11 cellular contexts compared by ENCODE assay signal in genomic region chr9:121652838-121653231, GRCh38. TPM values are rescaled to one million over a fixed set of nuclear protein-coding genes. Genes with fewer than 3 reads are reported as not detected.
DNase-seq lines count a peak whose midpoint lies in the region; ATAC-seq and TF ChIP-seq lines count a peak whose summit lies in the region.
"Had no signal": no experiment of that assay in that cellular context is flagged by ENCODE, and none has a peak within 500 bp of the region (broad histone marks: within the 10 kb centered on the region; RNA-seq: fewer than 3 reads in every experiment).

No MANE protein-coding gene starts in this region.

- WGBS in body of pancreas, 2 donors = 37 to 50% methylated on average over 2 of the region's 2 CpGs
- 13 to 24% methylated on average over 2 of the region's 2 CpGs for WGBS in sigmoid colon, 2 donors

- no peaks in the 10 kb centered on the region for H3K9me3 Mint-ChIP-seq in Caco-2 (ENCODE audit: unreplicated experiment)
- H3K9me3 Mint-ChIP-seq in activated CD8-positive, alpha-beta T cell treated with anti-CD3 and anti-CD28 coated beads for 36 hours = no peaks in the 10 kb centered on the region
- H3K9me3 Mint-ChIP-seq: HFFc6; naive thymus-derived CD8-positive, alpha-beta T cell had no signal

- no peak for TF ChIP-seq EP300 in sigmoid colon (IDR thresholded peaks at IDR 0.05)

- no TSS peak for BruUV-seq in Caco-2 (replicated peaks; lab: Mats Ljungman, UMichigan)

- H3K27ac ChIP-seq in body of pancreas = peak overlapping the region in 3 of 4 donors; percentile 62 to 70 (median 63)
- H3K27ac ChIP-seq in left lung = no peak overlapping the region
- H3K27ac ChIP-seq in sigmoid colon = peak overlapping the region; percentile 20 to 71 (median 66)

- ATAC-seq in body of pancreas (no peak), left lung (no peak), GM19397 (IDR thresholded peaks at IDR 0.05; ENCODE audit: unreplicated experiment) (no peak)
- no peak for ATAC-seq in activated CD8-positive, alpha-beta T cell treated with anti-CD3 and anti-CD28 coated beads for 36 hours
- ATAC-seq: naive thymus-derived CD8-positive, alpha-beta T cell had no signal

- intact Hi-C loops in Caco-2 (cut with micrococcal nuclease; ENCODE audit: unreplicated experiment) (loop anchor here (5.0 kb wide), 2 partner anchors 34 to 84 kb away; no protein-coding TSS in a partner anchor), body of pancreas (cut with DNase I) (no loop called here), left lung (cut with DNase I) (no loop called here), sigmoid colon (cut with DNase I) (no loop called here)
- intact Hi-C loops in activated CD8-positive, alpha-beta T cell treated with anti-CD3 and anti-CD28 coated beads for 36 hours (cut with micrococcal nuclease) = no loop called here

- H3K36me3 ChIP-seq in Caco-2 (ENCODE audit: control insufficient read depth, insufficient read depth, low read length) = peaks cover 2% of the 10 kb centered on the region
- no peaks in the 10 kb centered on the region for H3K36me3 ChIP-seq in body of pancreas (replicated peaks in 1 of 2; ENCODE audit: insufficient read depth in 1 of 2, low read depth in 2 of 2)
- no peaks in the 10 kb centered on the region for H3K36me3 ChIP-seq in left lung
- H3K36me3 ChIP-seq in sigmoid colon = no peaks in the 10 kb centered on the region

- TF ChIP-seq CTCF in Caco-2 (IDR thresholded peaks at IDR 0.05; ENCODE audit: insufficient read depth in 1 of 2, low read depth in 1 of 2, low read length in 1 of 2, severe bottlenecking in 1 of 2, unreplicated experiment in 1 of 2) (no peak), body of pancreas (IDR thresholded peaks at IDR 0.05) (no peak), left lung (IDR thresholded peaks at IDR 0.05) (no peak), sigmoid colon (IDR thresholded peaks at IDR 0.05) (no peak)
- TF ChIP-seq CTCF in activated CD8-positive, alpha-beta T cell treated with anti-CD3 and anti-CD28 coated beads for 36 hours (IDR thresholded peaks at IDR 0.05) = no peak

- TF ChIP-seq POLR2A in body of pancreas (IDR thresholded peaks at IDR 0.05) = no peak
- no peak for TF ChIP-seq POLR2A in sigmoid colon (IDR thresholded peaks at IDR 0.05)

- H3K9me3 ChIP-seq in Caco-2 (no peaks in the 10 kb centered on the region), body of pancreas (no peaks in the 10 kb centered on the region), left lung (no peaks in the 10 kb centered on the region), sigmoid colon (no peaks in the 10 kb centered on the region)

- H3K4me1 Mint-ChIP-seq in Caco-2 (ENCODE audit: low read depth, unreplicated experiment) = peaks cover 18% of the 10 kb centered on the region
- peaks cover 16% of the 10 kb centered on the region for H3K4me1 Mint-ChIP-seq in activated CD8-positive, alpha-beta T cell treated with anti-CD3 and anti-CD28 coated beads for 36 hours (ENCODE audit: low read depth)

- H3K27me3 ChIP-seq in Caco-2 (replicated peaks; ENCODE audit: control insufficient read depth, insufficient read depth, low read length) (no peaks in the 10 kb centered on the region), body of pancreas (no peaks in the 10 kb centered on the region), left lung (peaks cover 5 to 56% of the 10 kb centered on the region in 2 donors), sigmoid colon (no peaks in the 10 kb centered on the region)

- H3K27ac Mint-ChIP-seq in Caco-2 (ENCODE audit: unreplicated experiment) = no peak overlapping the region
- no peak overlapping the region for H3K27ac Mint-ChIP-seq in activated CD8-positive, alpha-beta T cell treated with anti-CD3 and anti-CD28 coated beads for 36 hours
- H3K27ac Mint-ChIP-seq: HFFc6; naive thymus-derived CD8-positive, alpha-beta T cell had no signal

- DNase-seq in Caco-2 = no peak
- DNase-seq in body of pancreas = no peak
- DNase-seq in left lung = no peak
- DNase-seq in sigmoid colon = no peak
- no peak for DNase-seq in activated CD8-positive, alpha-beta T cell treated with anti-CD3 and anti-CD28 coated beads for 36 hours
- no peak for DNase-seq in mucosa of gallbladder (ENCODE audit: low spot score)
- no peak for DNase-seq in anterior cingulate cortex (lab: John Stamatoyannopoulos, UW)
- DNase-seq: HFFc6, MV-4-11 had no signal

- CTCF ChIA-PET in Caco-2 (lab: Charles Lee) = interaction anchor here (0.7 to 1.2 kb wide), 3 partner anchors 31 to 107 kb away, joined by 3 to 4 read pairs (median 4); no protein-coding TSS in a partner anchor
- CTCF ChIA-PET in activated CD8-positive, alpha-beta T cell treated with anti-CD3 and anti-CD28 coated beads for 36 hours (lab: Charles Lee) = interaction anchor here (1.0 kb wide), 2 partner anchors 102 to 107 kb away, joined by 3 to 4 read pairs; no protein-coding TSS in a partner anchor

- peaks cover 4% of the 10 kb centered on the region for H3K36me3 Mint-ChIP-seq in Caco-2 (ENCODE audit: insufficient read depth, unreplicated experiment)
- no peaks in the 10 kb centered on the region for H3K36me3 Mint-ChIP-seq in activated CD8-positive, alpha-beta T cell treated with anti-CD3 and anti-CD28 coated beads for 36 hours (ENCODE audit: low read depth)
- H3K36me3 Mint-ChIP-seq: naive thymus-derived CD8-positive, alpha-beta T cell had no signal

- peak overlapping the region; percentile 94 for H3K4me3 Mint-ChIP-seq in Caco-2 (ENCODE audit: unreplicated experiment)
- no peak overlapping the region for H3K4me3 Mint-ChIP-seq in activated CD8-positive, alpha-beta T cell treated with anti-CD3 and anti-CD28 coated beads for 36 hours

- no peaks in the 10 kb centered on the region for H3K27me3 Mint-ChIP-seq in Caco-2 (ENCODE audit: insufficient read depth, unreplicated experiment)
- peaks cover 56% of the 10 kb centered on the region for H3K27me3 Mint-ChIP-seq in activated CD8-positive, alpha-beta T cell treated with anti-CD3 and anti-CD28 coated beads for 36 hours

- H3K4me3 ChIP-seq in Caco-2 (ENCODE audit: low read depth, low read length) = peak overlapping the region; percentile 69
- H3K4me3 ChIP-seq in body of pancreas = no peak overlapping the region
- H3K4me3 ChIP-seq in left lung = peak overlapping the region; percentile 33 to 49
- H3K4me3 ChIP-seq in sigmoid colon = peak overlapping the region; percentile 37 to 62 (median 56)

- H3K4me1 ChIP-seq in Caco-2 (peaks cover 22% of the 10 kb centered on the region), body of pancreas (peaks cover 69% of the 10 kb centered on the region), left lung (peaks cover 6 to 30% of the 10 kb centered on the region in 2 donors), sigmoid colon (peaks cover 0 to 75% (median 53%) of the 10 kb centered on the region in 4 donors)

- POLR2A ChIA-PET in Caco-2 (lab: Charles Lee) = no interaction called here
- POLR2A ChIA-PET in activated CD8-positive, alpha-beta T cell treated with anti-CD3 and anti-CD28 coated beads for 36 hours (lab: Charles Lee) = interaction anchor here (0.6 kb wide), 1 partner anchor 951 kb away, joined by 3 read pairs; no protein-coding TSS in a partner anchor

RNA-seq across cellular contexts. Expression of gene DAB2IP, which starts 1.4 kb away (rescaled TPM):
- total RNA-seq in Caco-2 (2022) (18.0 and 26.0 TPM in 2 replicates), body of pancreas (10 to 100 TPM; 25.2 to 34.9 TPM), left lung (10 to 100 TPM; 50.3 to 53.4 TPM), sigmoid colon (10 to 100 TPM; 20.1 to 50.7 (median 39.9) TPM), mucosa of gallbladder (114 TPM)
- 10 to 100 TPM; 25.8 to 52.4 (median 34.7) TPM for polyA plus RNA-seq in sigmoid colon
- total RNA-seq in activated CD8-positive, alpha-beta T cell treated with anti-CD3 and anti-CD28 coated beads for 36 hours = 1 to 10 TPM in 1 of 2 experiments, under 1 TPM in 1; 0.54 to 1.5 TPM
- total RNA-seq: naive thymus-derived CD8-positive, alpha-beta T cell had no signal
- polyA plus RNA-seq: naive thymus-derived CD8-positive, alpha-beta T cell had no signal

Comparison
In these comparisons a context has a peak if more than half of its experiments do, and no peak if none do; other contexts are left out.
1. H3K4me3 ChIP-seq: peak in Caco-2 (single experiment), left lung (2 of 2) and sigmoid colon (4 of 4); none in body of pancreas (0 of 2).
2. H3K27ac ChIP-seq: peak in body of pancreas (3 of 4) and sigmoid colon (4 of 4); none in left lung (0 of 2).